ENCODE assay signal across 10 cellular contexts in genomic region chr1:211415700-211416099, GRCh38.
A peak's percentile ranks its signal among the peaks of the same experiment; 100 is the strongest.
DNase-seq lines count a peak whose midpoint lies in the region; ATAC-seq and TF ChIP-seq lines count a peak whose summit lies in the region.
"Had no signal": no experiment of that assay in that cellular context is flagged by ENCODE, and none has a peak within 500 bp of the region (broad histone marks: within the 10 kb centered on the region; RNA-seq: fewer than 3 reads in every experiment).

No MANE protein-coding gene starts in this region.

- intact Hi-C loops in esophagus muscularis mucosa (cut with DNase I): no loop called here

- H3K27ac ChIP-seq in SU-DHL-6 (ENCODE audit: low read depth, low read length) (peak overlapping the region; percentile 69), esophagus muscularis mucosa (replicated peaks in 1 of 4) (peak overlapping the region in 1 of 4 donors; percentile 76), smooth muscle cell (ENCODE audit: low read depth) (no peak overlapping the region)

- H3K9ac ChIP-seq in SU-DHL-6 (ENCODE audit: low read length): peak overlapping the region; percentile 33; the same call in 1 of the 2 replicates
- H3K9ac ChIP-seq in smooth muscle cell (ENCODE audit: low read depth): no peak overlapping the region

- no peaks in the 10 kb centered on the region for H3K27me3 ChIP-seq in SU-DHL-6 (ENCODE audit: low read length)
- H3K27me3 ChIP-seq in esophagus muscularis mucosa: no peaks in the 10 kb centered on the region
- no peaks in the 10 kb centered on the region for H3K27me3 ChIP-seq in smooth muscle cell (ENCODE audit: low read depth)

- peak overlapping the region; percentile 26 for H3K27ac Mint-ChIP-seq in activated CD4-positive, alpha-beta T cell treated with anti-CD3 and anti-CD28 coated beads, Interleukin-2, amount 10 ng/mL, durations not matched to agents 7 days and 5 days

- H3K4me1 ChIP-seq in esophagus muscularis mucosa (peaks cover 0 to 10% (median 7%) of the 10 kb centered on the region in 4 donors), smooth muscle cell (ENCODE audit: low read depth) (peaks cover 3% of the 10 kb centered on the region)

- WGBS in esophagus muscularis mucosa: 93% methylated on average over 2 of the region's 2 CpGs
- 89% methylated on average over 2 of the region's 2 CpGs for WGBS in smooth muscle cell (ENCODE audit: low lambda C conversion rate)

- H3K9me3 ChIP-seq in SU-DHL-6 (ENCODE audit: insufficient read depth, low read length) (no peaks in the 10 kb centered on the region), esophagus muscularis mucosa (no peaks in the 10 kb centered on the region), smooth muscle cell (replicated peaks; ENCODE audit: low read depth) (no peaks in the 10 kb centered on the region)

- CTCF ChIA-PET in activated CD4-positive, alpha-beta T cell treated with anti-CD3 and anti-CD28 coated beads, Interleukin-2, amount 10 ng/mL, durations not matched to agents 7 days and 5 days (lab: Charles Lee): interaction anchor here (1.9 to 2.4 kb wide), 2 partner anchors 9 to 90 kb away, joined by 5 read pairs; no protein-coding TSS in a partner anchor

- H3K27me3 Mint-ChIP-seq in activated CD4-positive, alpha-beta T cell treated with anti-CD3 and anti-CD28 coated beads, Interleukin-2, amount 10 ng/mL, durations not matched to agents 7 days and 5 days: peaks cover 20% of the 10 kb centered on the region

- H3K9me3 Mint-ChIP-seq in activated CD4-positive, alpha-beta T cell treated with anti-CD3 and anti-CD28 coated beads, Interleukin-2, amount 10 ng/mL, durations not matched to agents 7 days and 5 days: peaks cover 10% of the 10 kb centered on the region

- H3K36me3 Mint-ChIP-seq in activated CD4-positive, alpha-beta T cell treated with anti-CD3 and anti-CD28 coated beads, Interleukin-2, amount 10 ng/mL, durations not matched to agents 7 days and 5 days (ENCODE audit: low read depth): peaks cover 10% of the 10 kb centered on the region

- H3K4me3 Mint-ChIP-seq in activated CD4-positive, alpha-beta T cell treated with anti-CD3 and anti-CD28 coated beads, Interleukin-2, amount 10 ng/mL, durations not matched to agents 7 days and 5 days: peak overlapping the region; percentile 41

- no peak for TF ChIP-seq EP300 in esophagus muscularis mucosa (IDR thresholded peaks at IDR 0.05)

- no peak for DNase-seq in activated CD4-positive, alpha-beta T cell treated with anti-CD3 and anti-CD28 coated beads, Interleukin-2, amount 10 ng/mL, durations not matched to agents 7 days and 5 days
- DNase-seq in activated CD4-positive, alpha-beta T cell treated with anti-CD3 and anti-CD28 coated beads, Interleukin-2, amount 50 U/mL, for 4 hours: no peak
- DNase-seq in esophagus muscularis mucosa (ENCODE audit: extremely low spot score) (no peak), smooth muscle cell (lab: John Stamatoyannopoulos, UW; ENCODE audit: unreplicated experiment) (no peak), hippocampal formation (lab: John Stamatoyannopoulos, UW) (no peak), T1000 (lab: John Stamatoyannopoulos, UW) (no peak)
- DNase-seq: NCI-H1694 treated with DMSO at 0.1 percent for 48 hours, SHP77 treated with DMSO at 0.1 percent for 48 hours had no signal

- H3K4me1 Mint-ChIP-seq in activated CD4-positive, alpha-beta T cell treated with anti-CD3 and anti-CD28 coated beads, Interleukin-2, amount 10 ng/mL, durations not matched to agents 7 days and 5 days: peaks cover 20% of the 10 kb centered on the region

- TF ChIP-seq CTCF in SU-DHL-6 (IDR thresholded peaks at IDR 0.05; ENCODE audit: insufficient read depth, low read length, poor library complexity, severe bottlenecking) (no peak), esophagus muscularis mucosa (IDR thresholded peaks at IDR 0.05) (no peak), smooth muscle cell (IDR thresholded peaks at IDR 0.05; ENCODE audit: borderline replicate concordance, insufficient read depth, poor library complexity, severe bottlenecking) (no peak)

- TF ChIP-seq POLR2A in esophagus muscularis mucosa (IDR thresholded peaks at IDR 0.05; ENCODE audit: low read depth): no peak

- H3K36me3 ChIP-seq in SU-DHL-6 (ENCODE audit: low read length): no peaks in the 10 kb centered on the region
- no peaks in the 10 kb centered on the region for H3K36me3 ChIP-seq in esophagus muscularis mucosa
- no peaks in the 10 kb centered on the region for H3K36me3 ChIP-seq in smooth muscle cell (ENCODE audit: low read depth)

- H3K79me2 ChIP-seq in SU-DHL-6 (ENCODE audit: insufficient read depth, low read length): no peaks in the 10 kb centered on the region
- H3K79me2 ChIP-seq in smooth muscle cell (ENCODE audit: low read depth): no peaks in the 10 kb centered on the region

- peak overlapping the region; percentile 27 for H2AFZ ChIP-seq in SU-DHL-6 (ENCODE audit: low read depth, low read length, severe bottlenecking)
- H2AFZ ChIP-seq in smooth muscle cell (ENCODE audit: low read depth): peak overlapping the region; percentile 79

- no peaks in the 10 kb centered on the region for H4K20me1 ChIP-seq in SU-DHL-6 (ENCODE audit: low read depth, low read length)
- H4K20me1 ChIP-seq in smooth muscle cell (ENCODE audit: low read depth): no peaks in the 10 kb centered on the region

- H3K4me3 ChIP-seq in SU-DHL-6 (ENCODE audit: insufficient read depth, low read length, poor library complexity, severe bottlenecking) (peak overlapping the region; percentile 33), esophagus muscularis mucosa (peak overlapping the region in 3 of 4 donors; percentile 59 to 65 (median 60)), smooth muscle cell (peak overlapping the region; percentile 49)

- ATAC-seq in GM21360 (IDR thresholded peaks at IDR 0.05; ENCODE audit: unreplicated experiment): no peak

- POLR2A ChIA-PET in activated CD4-positive, alpha-beta T cell treated with anti-CD3 and anti-CD28 coated beads, Interleukin-2, amount 10 ng/mL, durations not matched to agents 7 days and 5 days (lab: Charles Lee): no interaction called here

- H3K4me2 ChIP-seq in SU-DHL-6 (ENCODE audit: low read depth, low read length, poor library complexity, severe bottlenecking) (peak overlapping the region; percentile 53), smooth muscle cell (peak overlapping the region; percentile 83)

- H3F3A ChIP-seq in SU-DHL-6 (ENCODE audit: insufficient read depth) (peaks cover 5% of the 10 kb centered on the region; the same call in 1 of the 2 replicates), smooth muscle cell (ENCODE audit: low read depth) (peaks cover 8% of the 10 kb centered on the region)

- H3K9me2 ChIP-seq in SU-DHL-6 (replicated peaks; ENCODE audit: insufficient read depth, low read length): no peaks in the 10 kb centered on the region
